ENCODE assay signal across 9 cellular contexts in genomic region chr7:44580945-44581344, GRCh38. TPM values are rescaled to one million over a fixed set of nuclear protein-coding genes. Genes with fewer than 3 reads are reported as not detected.
A peak's percentile ranks its signal among the peaks of the same experiment; 100 is the strongest.
DNase-seq lines count a peak whose midpoint lies in the region; ATAC-seq and TF ChIP-seq lines count a peak whose summit lies in the region.
"Had no signal": no experiment of that assay in that cellular context is flagged by ENCODE, and none has a peak within 500 bp of the region (broad histone marks: within the 10 kb centered on the region; RNA-seq: fewer than 3 reads in every experiment).

No MANE protein-coding gene starts in this region.

- no peak overlapping the region for H2AFZ ChIP-seq in OCI-LY7 (ENCODE audit: low read length)
- H2AFZ ChIP-seq in parathyroid adenoma: peak overlapping the region; percentile 85

- peak overlapping the region; percentile 97 for H3K4me2 ChIP-seq in OCI-LY7 (ENCODE audit: low read length)
- peak overlapping the region; percentile 76 for H3K4me2 ChIP-seq in parathyroid adenoma (ENCODE audit: low read length)

- POLR2A ChIA-PET in OCI-LY7 (lab: Charles Lee): interaction anchor here (1.1 to 2.1 kb wide), 2 partner anchors 8 to 167 kb away, joined by 3 to 16 read pairs; partner anchors contain the start of gene DDX56

- H3K9me3 ChIP-seq in OCI-LY7 (ENCODE audit: low read length) (no peaks in the 10 kb centered on the region), parathyroid adenoma (ENCODE audit: control insufficient read depth, low read length) (no peaks in the 10 kb centered on the region)

- DNase-seq in DMS79 treated with DMSO at 0.1 percent for 48 hours (lab: John Stamatoyannopoulos, UW) (peak; percentile 67), OCI-LY7 (ENCODE audit: low spot score) (no peak), epithelial cell of proximal tubule (ENCODE audit: low read depth) (no peak), cerebellum (ENCODE audit: low spot score) (no peak), foreskin keratinocyte (no peak), COLO829 (ENCODE audit: low spot score) (no peak)

- peaks cover 5% of the 10 kb centered on the region; the same call in 1 of the 2 replicates for H4K20me1 ChIP-seq in OCI-LY7 (ENCODE audit: insufficient read depth, low read length)

- peaks cover 39% of the 10 kb centered on the region for H3K36me3 ChIP-seq in OCI-LY7 (ENCODE audit: insufficient read depth, low read length)
- H3K36me3 ChIP-seq in parathyroid adenoma (ENCODE audit: control insufficient read depth, insufficient read depth, low read length): no peaks in the 10 kb centered on the region

- intact Hi-C loops in OCI-LY7 (cut with micrococcal nuclease; ENCODE audit: unreplicated experiment): loop anchor here (5.0 kb wide), 1 partner anchor 416 kb away; no protein-coding TSS in a partner anchor

- BruUV-seq in OCI-LY7 (replicated peaks; lab: Mats Ljungman, UMichigan): no TSS peak

- H3K27ac ChIP-seq in OCI-LY7 (ENCODE audit: low read depth, low read length, poor library complexity, severe bottlenecking) (peak overlapping the region; percentile 68), parathyroid adenoma (peak overlapping the region; percentile 99), foreskin keratinocyte (no peak overlapping the region)

- ATAC-seq in GM19395 (IDR thresholded peaks at IDR 0.05; ENCODE audit: unreplicated experiment) (no peak), foreskin keratinocyte (no peak)

- H3K4me1 ChIP-seq in OCI-LY7 (ENCODE audit: insufficient read depth, low read length, poor library complexity, severe bottlenecking) (peaks cover 19% of the 10 kb centered on the region), parathyroid adenoma (peaks cover 20% of the 10 kb centered on the region), foreskin keratinocyte (no peaks in the 10 kb centered on the region)

- H3K79me2 ChIP-seq in OCI-LY7 (ENCODE audit: insufficient read depth, low read depth, low read length) (peaks cover 29% of the 10 kb centered on the region; the same call in 1 of the 2 replicates), parathyroid adenoma (peaks cover 25% of the 10 kb centered on the region)

- no peaks in the 10 kb centered on the region for H3K27me3 ChIP-seq in parathyroid adenoma (ENCODE audit: control insufficient read depth, insufficient read depth, low read length)
- no peaks in the 10 kb centered on the region for H3K27me3 ChIP-seq in foreskin keratinocyte

- H3K9me2 ChIP-seq in OCI-LY7 (ENCODE audit: insufficient read depth, low read length): no peaks in the 10 kb centered on the region

- TF ChIP-seq CTCF in OCI-LY7 (conservative IDR thresholded peaks at IDR 0.05; ENCODE audit: low read length) (no peak), epithelial cell of proximal tubule (conservative IDR thresholded peaks at IDR 0.05; ENCODE audit: low read depth, low read length) (no peak), parathyroid adenoma (IDR thresholded peaks at IDR 0.05) (no peak), foreskin keratinocyte (conservative IDR thresholded peaks at IDR 0.05) (no peak)

- peak overlapping the region; percentile 91 for H3K9ac ChIP-seq in parathyroid adenoma

- CTCF ChIA-PET in OCI-LY7 (lab: Charles Lee; ENCODE audit: unreplicated experiment): interaction anchor here (1.7 kb wide), 1 partner anchor 15 kb away, joined by 4 read pairs; no protein-coding TSS in a partner anchor

- H3K4me3 ChIP-seq in OCI-LY7 (ENCODE audit: low read depth, low read length, poor library complexity, severe bottlenecking) (peak overlapping the region; percentile 84), epithelial cell of proximal tubule (ENCODE audit: low read depth, low read length) (peak overlapping the region; percentile 74), parathyroid adenoma (ENCODE audit: low read depth, low read length) (peak overlapping the region; percentile 83)

RNA-seq across cellular contexts. Expression of gene TMED4, which starts 1.1 kb away (rescaled TPM):
- total RNA-seq in OCI-LY7 (2014; rRNA removed; shearing (Covaris generic)): 64.9 and 80.5 TPM in 2 replicates
- total RNA-seq in OCI-LY7 (2022) (68.6 and 69.1 TPM in 2 replicates), epithelial cell of proximal tubule (114 and 167 TPM in 2 replicates), cerebellum (79.8 TPM), foreskin keratinocyte (42.4 and 43.9 TPM in 2 replicates)
- 29.1 and 31.2 TPM in 2 replicates for polyA plus RNA-seq in foreskin keratinocyte

RNA-seq across cellular contexts. Expression of gene DDX56, which starts 7.2 kb away (rescaled TPM):
- total RNA-seq in OCI-LY7 (2014; rRNA removed; shearing (Covaris generic)): 69.2 and 89.2 TPM in 2 replicates
- total RNA-seq in OCI-LY7 (2022) (78.6 and 95.4 TPM in 2 replicates), epithelial cell of proximal tubule (53.2 and 106 TPM in 2 replicates), cerebellum (38.1 TPM), foreskin keratinocyte (96.1 and 97.2 TPM in 2 replicates)
- 91.2 and 93.8 TPM in 2 replicates for polyA plus RNA-seq in foreskin keratinocyte

RNA-seq across cellular contexts. Expression of gene OGDH, which starts 25.5 kb away (rescaled TPM):
- 32.6 and 47.6 TPM in 2 replicates for total RNA-seq in OCI-LY7 (2014; rRNA removed; shearing (Covaris generic))
- 70.9 and 71.8 TPM in 2 replicates for total RNA-seq in OCI-LY7 (2022)
- total RNA-seq in epithelial cell of proximal tubule: 62.0 and 93.0 TPM in 2 replicates
- total RNA-seq in cerebellum: 40.9 TPM
- total RNA-seq in foreskin keratinocyte: 68.7 and 82.4 TPM in 2 replicates
- 37.6 and 46.4 TPM in 2 replicates for polyA plus RNA-seq in foreskin keratinocyte

RNA-seq across cellular contexts. Expression of gene NPC1L1, which starts 39.8 kb away (rescaled TPM):
- total RNA-seq in OCI-LY7 (2014; rRNA removed; shearing (Covaris generic)): 0.13 TPM in 1 of 2 replicates, not detected in the other
- total RNA-seq in OCI-LY7 (2022) (not detected in 2 replicates), epithelial cell of proximal tubule (0.23 and 0.94 TPM in 2 replicates), cerebellum (not detected), foreskin keratinocyte (not detected in 2 replicates)
- not detected in 2 replicates for polyA plus RNA-seq in foreskin keratinocyte
- total RNA-seq: HT1080 had no signal
